8 cellular contexts compared by ENCODE assay signal in the genomic region with DNA sequence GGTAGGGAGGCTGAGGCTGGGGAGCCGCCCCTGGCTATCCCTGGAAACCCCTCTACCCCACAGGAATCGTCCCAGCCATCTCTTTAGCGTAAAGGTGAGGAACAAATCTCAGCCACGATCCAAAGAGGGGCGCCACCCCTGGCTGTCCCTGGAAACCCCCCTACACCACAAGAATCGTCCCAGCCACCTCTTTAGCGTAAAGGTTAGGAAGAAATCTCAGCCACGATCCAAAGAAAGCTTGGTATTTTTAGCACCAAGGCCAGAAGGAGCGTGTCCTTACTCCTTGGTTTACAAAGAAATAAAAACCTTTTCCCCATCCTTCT. TPM values are rescaled to one million over a fixed set of nuclear protein-coding genes. Genes with fewer than 3 reads are reported as not detected.
DNase-seq lines count a peak whose midpoint lies in the region; ATAC-seq, FAIRE-seq and TF ChIP-seq lines count a peak whose summit lies in the region.

No MANE protein-coding gene starts in this region.

- WGBS in iPS DF 6.9 (ENCODE audit: insufficient coverage, insufficient read length), result no CpG with 5 or more reads among the region's 9 CpGs
- 49 to 58% (median 50%) methylated on average over 9 of the region's 9 CpGs for WGBS in small intestine, 3 donors

- peaks cover 49% of the 10 kb centered on the region for H3K4me1 Mint-ChIP-seq in activated T-cell treated with anti-CD3 and anti-CD28 coated beads, Interleukin-2, amount 50 U/mL, for 72 hours (ENCODE audit: low read depth)

- DNase-seq in HAP-1 (ENCODE audit: low spot score in 2 of 2), result no peak
- DNase-seq in activated T-cell treated with anti-CD3 and anti-CD28 coated beads, Interleukin-2, amount 50 U/mL, for 72 hours, result no peak
- no peak for DNase-seq in iPS DF 6.9 (ENCODE audit: low read depth, low spot score)
- no peak for DNase-seq in small intestine
- no peak for DNase-seq in NCI-H2227 treated with DMSO at 0.1 percent for 48 hours (lab: John Stamatoyannopoulos, UW)
- no peak for DNase-seq in erythroblast (lab: John Stamatoyannopoulos, UW)
- DNase-seq in cerebellar cortex (ENCODE audit: low spot score), result no peak

- no peak for TF ChIP-seq POLR2A in erythroblast (IDR thresholded peaks at IDR 0.05; ENCODE audit: low read length)

- H3K4me3 Mint-ChIP-seq in activated T-cell treated with anti-CD3 and anti-CD28 coated beads, Interleukin-2, amount 50 U/mL, for 72 hours, result peak overlapping the region in 1 of 2 donors; percentile 71

- peak overlapping the region; percentile 11 for H3K27ac Mint-ChIP-seq in activated T-cell treated with anti-CD3 and anti-CD28 coated beads, Interleukin-2, amount 50 U/mL, for 72 hours

- in situ Hi-C loops in HAP-1 (cut with MboI; ENCODE audit: low sequenced_read_pairs), result no loop called here

- ATAC-seq in activated T-cell treated with anti-CD3 and anti-CD28 coated beads, Interleukin-2, amount 50 U/mL, for 72 hours (replicated peaks in 1 of 2), result no peak
- no peak for ATAC-seq in GM21717 (IDR thresholded peaks at IDR 0.05; ENCODE audit: unreplicated experiment)

- no peaks in the 10 kb centered on the region for H3K9me3 Mint-ChIP-seq in activated T-cell treated with anti-CD3 and anti-CD28 coated beads, Interleukin-2, amount 50 U/mL, for 72 hours

- H3K9me3 ChIP-seq in HAP-1 (no peaks in the 10 kb centered on the region), iPS DF 6.9 (ENCODE audit: control insufficient read depth, insufficient read depth, low read length) (no peaks in the 10 kb centered on the region), small intestine (ENCODE audit: control insufficient read depth, low read depth) (no peaks in the 10 kb centered on the region)

- H3K27me3 ChIP-seq in HAP-1 (ENCODE audit: low read depth) (no peaks in the 10 kb centered on the region), iPS DF 6.9 (ENCODE audit: control insufficient read depth, insufficient read depth, low read length) (no peaks in the 10 kb centered on the region), small intestine (ENCODE audit: control insufficient read depth in 2 of 2, insufficient read depth in 2 of 2, low read length in 2 of 2) (no peaks in the 10 kb centered on the region)

- H3K27me3 Mint-ChIP-seq in activated T-cell treated with anti-CD3 and anti-CD28 coated beads, Interleukin-2, amount 50 U/mL, for 72 hours (ENCODE audit: low read depth), result no peaks in the 10 kb centered on the region

- H3K27ac ChIP-seq in iPS DF 6.9 (ENCODE audit: low read length) (no peak overlapping the region), small intestine (ENCODE audit: low read depth in 1 of 2, low read length in 1 of 2) (peak overlapping the region; percentile 61 to 85)

- peaks cover 5% of the 10 kb centered on the region; the same call in 1 of the 2 replicates for H3K4me1 ChIP-seq in HAP-1
- peaks cover 8% of the 10 kb centered on the region; the same call in 1 of the 2 replicates for H3K4me1 ChIP-seq in iPS DF 6.9 (ENCODE audit: control insufficient read depth, insufficient read depth, low read length)
- H3K4me1 ChIP-seq in small intestine (ENCODE audit: control insufficient read depth in 2 of 2, insufficient read depth in 1 of 2, low read depth in 1 of 2, low read length in 1 of 2), result peaks cover 7 to 9% of the 10 kb centered on the region in 2 donors

- peaks cover 0 to 3% of the 10 kb centered on the region in 2 donors for H3K36me3 Mint-ChIP-seq in activated T-cell treated with anti-CD3 and anti-CD28 coated beads, Interleukin-2, amount 50 U/mL, for 72 hours (ENCODE audit: insufficient read depth in 2 of 2)

- FAIRE-seq in small intestine (lab: Jason Lieb, UNC), result no peak

- H3K4me3 ChIP-seq in HAP-1, result peak overlapping the region; percentile 35
- peak overlapping the region; percentile 47; the same call in 1 of the 2 replicates for H3K4me3 ChIP-seq in iPS DF 6.9 (ENCODE audit: low read length)
- peak overlapping the region in 1 of 2 donors; percentile 82 for H3K4me3 ChIP-seq in small intestine (ENCODE audit: low read depth in 1 of 2, low read length in 2 of 2)

- H3K36me3 ChIP-seq in HAP-1 (replicated peaks), result no peaks in the 10 kb centered on the region
- H3K36me3 ChIP-seq in iPS DF 6.9 (ENCODE audit: control insufficient read depth, insufficient read depth, low read length), result no peaks in the 10 kb centered on the region; the same call in 1 of the 2 replicates
- H3K36me3 ChIP-seq in small intestine (ENCODE audit: control insufficient read depth in 2 of 2, insufficient read depth in 2 of 2, low read length in 2 of 2), result no peaks in the 10 kb centered on the region

RNA-seq across cellular contexts. Expression of a gene that starts 0.8 kb away (rescaled TPM):
- total RNA-seq in activated T-cell treated with anti-CD3 and anti-CD28 coated beads, Interleukin-2, amount 50 U/mL, for 72 hours, result 10 to 100 TPM; 44.2 to 47.8 TPM
- polyA plus RNA-seq in small intestine, result 10 to 100 TPM in 1 of 3 donors, 1 to 10 TPM in 2; 7.4 to 56.5 (median 8.4) TPM

RNA-seq across cellular contexts. Expression of a gene that starts 45.0 kb away (rescaled TPM):
- 10 to 100 TPM; 11.0 to 15.5 TPM for total RNA-seq in activated T-cell treated with anti-CD3 and anti-CD28 coated beads, Interleukin-2, amount 50 U/mL, for 72 hours
- 10 to 100 TPM; 40.9 to 58.6 (median 55.2) TPM for polyA plus RNA-seq in small intestine
